8 cellular contexts compared by ENCODE assay signal in the genomic region with DNA sequence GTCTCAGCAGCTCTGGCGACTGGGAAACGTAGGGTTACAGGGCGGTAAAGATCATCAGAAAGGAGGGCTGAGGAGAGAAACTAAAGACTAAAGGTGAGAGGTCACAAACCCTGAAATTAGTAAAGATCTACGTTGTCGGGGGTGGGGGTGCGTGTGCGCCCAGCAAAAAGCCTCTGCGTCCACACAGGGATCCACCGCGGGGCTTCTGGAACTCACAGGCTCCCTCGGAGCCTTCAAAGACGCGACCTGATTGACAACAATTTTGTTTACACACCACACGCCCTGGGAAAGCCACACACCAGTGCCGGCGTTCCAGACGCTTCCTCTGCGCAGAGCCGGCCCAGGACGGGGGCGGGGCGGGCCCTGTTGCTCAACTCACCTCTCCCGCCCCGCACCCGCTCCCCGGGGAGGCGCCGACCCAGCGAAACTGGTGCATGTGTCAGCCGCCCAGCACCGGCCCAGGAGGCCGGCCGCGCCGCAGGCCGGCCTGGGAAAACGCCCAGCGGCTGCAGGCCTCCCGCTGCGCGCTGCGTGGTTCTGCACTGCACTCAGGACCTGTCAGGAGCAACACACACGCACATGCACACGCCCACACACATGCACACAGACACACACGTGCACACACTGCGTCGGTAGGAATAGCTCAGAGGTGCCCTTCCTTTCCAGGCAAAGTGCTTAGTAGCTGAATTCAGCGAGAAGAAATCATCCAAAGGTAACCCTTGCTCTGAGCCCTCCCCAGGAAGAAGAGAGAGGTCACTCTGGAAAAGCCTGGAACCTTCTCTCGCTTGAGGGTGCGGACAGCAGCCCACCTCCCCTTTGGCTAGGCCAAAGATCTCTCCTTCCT. TPM values are rescaled to one million over a fixed set of nuclear protein-coding genes. Genes with fewer than 3 reads are reported as not detected.
A peak's percentile ranks its signal among the peaks of the same experiment; 100 is the strongest.
DNase-seq lines count a peak whose midpoint lies in the region; ATAC-seq and TF ChIP-seq lines count a peak whose summit lies in the region.

No MANE protein-coding gene starts in this region.

- H3K27ac ChIP-seq in tibial nerve: peak overlapping the region; percentile 78 to 96 (median 84)

- peak; percentile 82 to 86 for TF ChIP-seq EP300 in tibial nerve (IDR thresholded peaks at IDR 0.05)

- in situ Hi-C loops in ACHN (cut with HindIII; ENCODE audit: low pct_ligation_motif_present, low pct_unique_long_range_greater_than_20kb, low sequenced_read_pairs): no loop called here

- peak in 1 of 5 experiments; percentile 34 for TF ChIP-seq CTCF in tibial nerve (IDR thresholded peaks at IDR 0.05)

- peak; percentile 88 for DNase-seq in ACHN
- DNase-seq in RPMI7951 (ENCODE audit: low read depth): peak; percentile 85
- peak; percentile 51 to 79 for DNase-seq in activated naive CD4-positive, alpha-beta T cell treated with anti-CD3 and anti-CD28 coated beads, Interleukin-2, amount 50 U/mL, for 72 hours (ENCODE audit: low spot score in 2 of 2)
- peak; percentile 98 for DNase-seq in Right ventricle myocardium inferior (ENCODE audit: missing footprints)
- peak in 9 of 10 donors; percentile 18 to 91 (median 45) for DNase-seq in posterior cingulate gyrus
- peak; percentile 91 to 93 for DNase-seq in tibial nerve (ENCODE audit: low spot score in 2 of 2)

- H3K4me1 ChIP-seq in tibial nerve: peaks cover 0 to 26% (median 10%) of the 10 kb centered on the region in 4 donors

- no peaks in the 10 kb centered on the region for H3K36me3 ChIP-seq in tibial nerve

- peak overlapping the region; percentile 65 to 85 for H3K27ac Mint-ChIP-seq in activated naive CD4-positive, alpha-beta T cell treated with anti-CD3 and anti-CD28 coated beads, Interleukin-2, amount 50 U/mL, for 72 hours

- TF ChIP-seq POLR2A in tibial nerve (IDR thresholded peaks at IDR 0.05): peak in 1 of 2 donors; percentile 50

- H3K9me3 Mint-ChIP-seq in activated naive CD4-positive, alpha-beta T cell treated with anti-CD3 and anti-CD28 coated beads, Interleukin-2, amount 50 U/mL, for 72 hours: no peaks in the 10 kb centered on the region

- no peaks in the 10 kb centered on the region for H3K36me3 Mint-ChIP-seq in activated naive CD4-positive, alpha-beta T cell treated with anti-CD3 and anti-CD28 coated beads, Interleukin-2, amount 50 U/mL, for 72 hours

- peak overlapping the region; percentile 11 to 53 (median 32) for H3K4me3 ChIP-seq in tibial nerve

- H3K9me3 ChIP-seq in tibial nerve: no peaks in the 10 kb centered on the region

- intact Hi-C loops in Right ventricle myocardium inferior (cut with DNase I): loop anchor here (1.0 to 2.0 kb wide), 2 partner anchors 33 to 55 kb away; no protein-coding TSS in a partner anchor
- intact Hi-C loops in posterior cingulate gyrus (cut with DNase I): no loop called here

- H3K27me3 ChIP-seq in tibial nerve: no peaks in the 10 kb centered on the region

- 31 to 36% methylated on average over 28 to 48 of the region's 50 CpGs for WGBS in tibial nerve, 2 donors

- peak; percentile 66 for ATAC-seq in GM18873 (IDR thresholded peaks at IDR 0.05; ENCODE audit: low FRiP score, unreplicated experiment)
- ATAC-seq in HG03108 (IDR thresholded peaks at IDR 0.05; ENCODE audit: unreplicated experiment): peak; percentile 79
- peak; percentile 91 to 96 for ATAC-seq in activated naive CD4-positive, alpha-beta T cell treated with anti-CD3 and anti-CD28 coated beads, Interleukin-2, amount 50 U/mL, for 72 hours
- ATAC-seq in Right ventricle myocardium inferior: peak; percentile 99

RNA-seq across cellular contexts. Expression of gene ARID1B, which starts 57.2 kb away (rescaled TPM):
- 13.7 and 14.8 TPM in 2 replicates for total RNA-seq in RPMI7951 (2014; rRNA removed; shearing (Covaris generic))
- 10 to 100 TPM; 53.1 to 69.5 TPM for total RNA-seq in activated naive CD4-positive, alpha-beta T cell treated with anti-CD3 and anti-CD28 coated beads, Interleukin-2, amount 50 U/mL, for 72 hours
- 46.4 TPM for total RNA-seq in Right ventricle myocardium inferior
- total RNA-seq in tibial nerve: 100 to 1,000 TPM in 3 of 4 donors, 10 to 100 TPM in 1; 91.5 to 123 (median 110) TPM

Comparison
In these comparisons a context has a peak if more than half of its experiments do, and no peak if none do; other contexts are left out.
1. Peak in every context shown above with its lines: DNase-seq, ATAC-seq, H3K4me3 ChIP-seq and H3K27ac ChIP-seq.
2. DNase-seq: peak in every context shown above with its lines; median percentile 98 in Right ventricle myocardium inferior; 92 in tibial nerve; 88 in ACHN; 85 in RPMI7951; 65 in activated naive CD4-positive, alpha-beta T cell treated with anti-CD3 and anti-CD28 coated beads, Interleukin-2, amount 50 U/mL, for 72 hours; 45 in posterior cingulate gyrus.